In genomic region chr11:86193297-86194095, GRCh38 we compare ENCODE assay signal across 8 cellular contexts. TPM values are rescaled to one million over a fixed set of nuclear protein-coding genes. Genes with fewer than 3 reads are reported as not detected.
DNase-seq lines count a peak whose midpoint lies in the region; ATAC-seq lines count a peak whose summit lies in the region.

No MANE protein-coding gene starts in this region.

- DNase-seq in NCI-H187 treated with DMSO at 0.1 percent for 48 hours (lab: John Stamatoyannopoulos, UW) (peak; percentile 61), T1000 (lab: John Stamatoyannopoulos, UW) (peak; percentile 36), T47D (ENCODE audit: low read depth in 1 of 2, low spot score in 1 of 2) (peak; percentile 78 to 82), immature natural killer cell (peak; percentile 64 to 74 (median 71)), smooth muscle cell of the brain vasculature (ENCODE audit: low read depth, low spot score) (peak; percentile 46)

- no peaks in the 10 kb centered on the region for H3K36me3 ChIP-seq in ACC112 (ENCODE audit: insufficient read depth, low read length)

- H3K4me1 ChIP-seq in ACC112 (ENCODE audit: control insufficient read depth, insufficient read depth, low read length, unreplicated experiment): peaks cover 12% of the 10 kb centered on the region

- H3K79me2 ChIP-seq in ACC112 (ENCODE audit: control insufficient read depth, insufficient read depth, low read length, unreplicated experiment): no peaks in the 10 kb centered on the region

- peaks cover 0 to 4% (median 3%) of the 10 kb centered on the region in 3 donors for H3K36me3 Mint-ChIP-seq in immature natural killer cell

- H3K27ac ChIP-seq in ACC112 (ENCODE audit: low read depth, low read length): no peak overlapping the region; the same call in 1 of the 2 replicates

- H3K27me3 ChIP-seq in ACC112 (ENCODE audit: insufficient read depth, low read length): no peaks in the 10 kb centered on the region

- ATAC-seq in GM18517 (IDR thresholded peaks at IDR 0.05; ENCODE audit: unreplicated experiment): peak; percentile 92
- ATAC-seq in HG03039 (IDR thresholded peaks at IDR 0.05; ENCODE audit: unreplicated experiment): peak; percentile 90

- H3K4me3 ChIP-seq in ACC112 (ENCODE audit: low read depth, low read length): 0 out of 2 replicates have a peak overlapping the region, but pooled peaks have one; percentile 1

- peak overlapping the region; percentile 69 for H2AFZ ChIP-seq in ACC112 (ENCODE audit: low read length, unreplicated experiment)

- H3K4me3 Mint-ChIP-seq in immature natural killer cell: peak overlapping the region; percentile 89 to 99 (median 92)

- no peaks in the 10 kb centered on the region for H3K9me3 Mint-ChIP-seq in immature natural killer cell

- peaks cover 16 to 18% of the 10 kb centered on the region in 2 donors for H3K4me1 Mint-ChIP-seq in immature natural killer cell

- in situ Hi-C loops in T47D (cut with HindIII; ENCODE audit: low pct_unique_long_range_greater_than_20kb, low sequenced_read_pairs): no loop called here

- H3K27ac Mint-ChIP-seq in immature natural killer cell: peak overlapping the region; percentile 77 to 88 (median 82)

- H3K27me3 Mint-ChIP-seq in immature natural killer cell (ENCODE audit: low read depth in 3 of 3): peaks cover 0 to 3% (median 2%) of the 10 kb centered on the region in 3 donors

RNA-seq across cellular contexts. Expression of gene EED, which starts 51.1 kb away (rescaled TPM):
- polyA plus RNA-seq in immature natural killer cell: 10 to 100 TPM in 1 of 3 donors, 1 to 10 TPM in 2; 1.6 to 15.6 (median 8.3) TPM
